In the genomic region with DNA sequence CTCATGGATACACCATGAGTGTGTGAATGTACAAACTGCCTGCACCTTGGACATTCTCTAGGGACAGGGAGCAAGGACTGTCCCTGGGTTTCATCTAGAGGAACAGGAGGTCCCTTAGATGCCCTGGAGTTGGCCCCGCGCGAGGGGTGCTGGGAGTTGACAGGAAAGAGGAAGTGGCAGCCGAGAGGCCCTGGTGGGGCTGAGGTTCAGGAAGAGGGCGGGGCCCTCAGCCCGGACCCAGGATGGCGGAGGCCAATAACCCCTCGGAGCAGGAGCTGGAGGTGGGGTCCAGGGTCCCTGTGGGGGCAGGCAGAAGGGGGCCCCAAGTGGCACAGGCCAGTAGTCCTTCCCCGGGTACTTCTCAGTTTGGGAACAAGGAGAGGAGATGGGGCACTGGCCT, we compare ENCODE assay signal across 9 cellular contexts. TPM values are rescaled to one million over a fixed set of nuclear protein-coding genes. Genes with fewer than 3 reads are reported as not detected.
DNase-seq lines count a peak whose midpoint lies in the region; ATAC-seq and TF ChIP-seq lines count a peak whose summit lies in the region.
"Had no signal": no experiment of that assay in that cellular context is flagged by ENCODE, and none has a peak within 500 bp of the region (broad histone marks: within the 10 kb centered on the region; RNA-seq: fewer than 3 reads in every experiment).

No MANE protein-coding gene starts in this region.

- CTCF ChIA-PET in activated CD4-positive, alpha-beta T cell treated with anti-CD3 and anti-CD28 coated beads, Interleukin-2, amount 10 ng/mL, durations not matched to agents 7 days and 5 days (lab: Charles Lee) = interaction anchor here (1.4 kb wide), 1 partner anchor 16 kb away, joined by 3 read pairs; no protein-coding TSS in a partner anchor

- DNase-seq in activated CD4-positive, alpha-beta T cell treated with anti-CD3 and anti-CD28 coated beads, Interleukin-2, amount 10 ng/mL, durations not matched to agents 7 days and 5 days = peak; percentile 87
- DNase-seq in endothelial cell (ENCODE audit: low spot score) (peak; percentile 42), posterior vena cava (ENCODE audit: low spot score) (peak; percentile 94), NCI-H1105 treated with DMSO at 0.1 percent for 48 hours (lab: John Stamatoyannopoulos, UW) (no peak), EL (no peak), AG08395 (ENCODE audit: low spot score) (no peak)

- no peaks in the 10 kb centered on the region for H3K27me3 Mint-ChIP-seq in activated CD4-positive, alpha-beta T cell treated with anti-CD3 and anti-CD28 coated beads, Interleukin-2, amount 10 ng/mL, durations not matched to agents 7 days and 5 days
- peaks cover 13% of the 10 kb centered on the region for H3K27me3 Mint-ChIP-seq in endothelial cell (ENCODE audit: unreplicated experiment)

- ATAC-seq in HG03439 (IDR thresholded peaks at IDR 0.05; ENCODE audit: unreplicated experiment) = peak; percentile 78
- ATAC-seq: Panc1 had no signal

- POLR2A ChIA-PET in activated CD4-positive, alpha-beta T cell treated with anti-CD3 and anti-CD28 coated beads, Interleukin-2, amount 10 ng/mL, durations not matched to agents 7 days and 5 days (lab: Charles Lee) = no interaction called here

- peak overlapping the region; percentile 92 for H3K4me3 Mint-ChIP-seq in activated CD4-positive, alpha-beta T cell treated with anti-CD3 and anti-CD28 coated beads, Interleukin-2, amount 10 ng/mL, durations not matched to agents 7 days and 5 days
- peak overlapping the region; percentile 28 for H3K4me3 Mint-ChIP-seq in endothelial cell (ENCODE audit: unreplicated experiment)

- peak overlapping the region; percentile 80 for H3K27ac Mint-ChIP-seq in activated CD4-positive, alpha-beta T cell treated with anti-CD3 and anti-CD28 coated beads, Interleukin-2, amount 10 ng/mL, durations not matched to agents 7 days and 5 days
- peak overlapping the region; percentile 53 for H3K27ac Mint-ChIP-seq in endothelial cell (ENCODE audit: unreplicated experiment)

- no peak for TF ChIP-seq CTCF in endothelial cell (IDR thresholded peaks at IDR 0.05; ENCODE audit: unreplicated experiment)

- no peaks in the 10 kb centered on the region for H3K9me3 Mint-ChIP-seq in activated CD4-positive, alpha-beta T cell treated with anti-CD3 and anti-CD28 coated beads, Interleukin-2, amount 10 ng/mL, durations not matched to agents 7 days and 5 days
- no peaks in the 10 kb centered on the region for H3K9me3 Mint-ChIP-seq in endothelial cell (ENCODE audit: unreplicated experiment)

- peak; percentile 77 for TF ChIP-seq POLR2A in GM19193 (IDR thresholded peaks at IDR 0.05; ENCODE audit: extremely low read depth, insufficient read depth, insufficient read length)

- intact Hi-C loops in posterior vena cava (cut with DNase I) = no loop called here

- peaks cover 44% of the 10 kb centered on the region for H3K4me1 Mint-ChIP-seq in activated CD4-positive, alpha-beta T cell treated with anti-CD3 and anti-CD28 coated beads, Interleukin-2, amount 10 ng/mL, durations not matched to agents 7 days and 5 days
- peaks cover 22% of the 10 kb centered on the region for H3K4me1 Mint-ChIP-seq in endothelial cell (ENCODE audit: unreplicated experiment)

- H3K36me3 Mint-ChIP-seq in activated CD4-positive, alpha-beta T cell treated with anti-CD3 and anti-CD28 coated beads, Interleukin-2, amount 10 ng/mL, durations not matched to agents 7 days and 5 days (ENCODE audit: low read depth) = peaks cover 40% of the 10 kb centered on the region
- H3K36me3 Mint-ChIP-seq in endothelial cell (ENCODE audit: low read depth, unreplicated experiment) = peaks cover 24% of the 10 kb centered on the region

RNA-seq across cellular contexts. Expression of gene PKN1, which starts 6.9 kb away (rescaled TPM):
- 100 to 1,000 TPM; 238 to 242 TPM for total RNA-seq in activated CD4-positive, alpha-beta T cell treated with anti-CD3 and anti-CD28 coated beads, Interleukin-2, amount 10 ng/mL, durations not matched to agents 7 days and 5 days
- total RNA-seq in endothelial cell (ENCODE audit: unreplicated experiment) (207 TPM), posterior vena cava (100 to 1,000 TPM; 135 to 173 TPM)

RNA-seq across cellular contexts. Expression of gene DDX39A, which starts 20.9 kb away (rescaled TPM):
- 100 to 1,000 TPM; 232 to 269 TPM for total RNA-seq in activated CD4-positive, alpha-beta T cell treated with anti-CD3 and anti-CD28 coated beads, Interleukin-2, amount 10 ng/mL, durations not matched to agents 7 days and 5 days
- 81.1 TPM for total RNA-seq in endothelial cell (ENCODE audit: unreplicated experiment)
- total RNA-seq in posterior vena cava = 10 to 100 TPM; 37.4 to 38.7 TPM

RNA-seq across cellular contexts. Expression of gene PTGER1, which starts 35.1 kb away (rescaled TPM):
- total RNA-seq in activated CD4-positive, alpha-beta T cell treated with anti-CD3 and anti-CD28 coated beads, Interleukin-2, amount 10 ng/mL, durations not matched to agents 7 days and 5 days = under 1 TPM; 0.19 to 0.27 TPM
- total RNA-seq in endothelial cell (ENCODE audit: unreplicated experiment) (0.31 TPM), posterior vena cava (1 to 10 TPM in 1 of 2 donors, under 1 TPM in 1; 0.95 to 1.6 TPM)

RNA-seq across cellular contexts. Expression of gene GIPC1, which starts 55.9 kb away (rescaled TPM):
- total RNA-seq in activated CD4-positive, alpha-beta T cell treated with anti-CD3 and anti-CD28 coated beads, Interleukin-2, amount 10 ng/mL, durations not matched to agents 7 days and 5 days = 10 to 100 TPM; 36.5 to 47.2 TPM
- 106 TPM for total RNA-seq in endothelial cell (ENCODE audit: unreplicated experiment)
- total RNA-seq in posterior vena cava = 10 to 100 TPM; 43.5 to 46.1 TPM

RNA-seq across cellular contexts. Expression of gene ADGRE5, which starts 58.8 kb away (rescaled TPM):
- total RNA-seq in activated CD4-positive, alpha-beta T cell treated with anti-CD3 and anti-CD28 coated beads, Interleukin-2, amount 10 ng/mL, durations not matched to agents 7 days and 5 days = 100 to 1,000 TPM; 304 to 310 TPM
- total RNA-seq in endothelial cell (ENCODE audit: unreplicated experiment) (12.8 TPM), posterior vena cava (100 to 1,000 TPM; 195 to 306 TPM)

Comparison
In these comparisons a context has a peak if more than half of its experiments do, and no peak if none do; other contexts are left out.
1. DNase-seq: peak in activated CD4-positive, alpha-beta T cell treated with anti-CD3 and anti-CD28 coated beads, Interleukin-2, amount 10 ng/mL, durations not matched to agents 7 days and 5 days (single experiment), endothelial cell (single experiment) and posterior vena cava (single experiment); none in NCI-H1105 treated with DMSO at 0.1 percent for 48 hours (single experiment), EL (single experiment) and AG08395 (single experiment).